1 cellular context compared by ENCODE assay signal in the genomic region with DNA sequence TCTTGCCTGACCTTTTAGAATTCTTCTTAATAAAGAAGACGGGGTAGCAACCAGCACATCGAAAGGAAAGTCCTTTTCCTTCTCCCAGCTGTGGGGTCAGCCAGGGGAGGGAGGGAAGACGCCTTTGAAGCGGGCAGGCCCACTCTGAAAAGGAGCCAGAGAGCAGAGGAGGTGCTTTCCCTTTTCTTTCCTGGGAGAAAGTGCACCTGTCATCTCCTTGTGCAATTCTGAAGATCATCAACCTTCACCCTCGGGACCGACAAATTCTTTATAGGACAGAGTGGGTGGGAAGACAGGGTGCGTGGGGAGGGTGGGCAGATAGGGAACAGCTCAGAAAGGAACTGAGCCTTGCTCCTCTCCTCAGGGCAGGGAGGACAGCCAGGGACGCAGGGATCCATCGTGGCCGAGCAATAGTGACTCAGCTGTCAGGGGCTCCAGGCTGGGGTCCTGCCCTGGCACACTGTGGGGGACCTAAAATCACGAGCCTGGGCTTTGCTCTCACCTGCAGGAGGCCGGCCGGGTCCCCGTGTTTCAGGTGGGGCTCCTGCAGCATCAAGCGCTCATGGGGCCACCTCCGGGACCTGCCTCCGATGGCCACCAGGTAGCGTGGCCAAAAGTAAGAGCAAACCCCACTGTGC.
TF ChIP-seq lines count a peak whose summit lies in the region.

No MANE protein-coding gene starts in this region.

TF ChIP-seq in H1, 55 proteins besides CTCF, POLR2A, EP300 and RAD21:
- TF ChIP-seq, protein P1, sequence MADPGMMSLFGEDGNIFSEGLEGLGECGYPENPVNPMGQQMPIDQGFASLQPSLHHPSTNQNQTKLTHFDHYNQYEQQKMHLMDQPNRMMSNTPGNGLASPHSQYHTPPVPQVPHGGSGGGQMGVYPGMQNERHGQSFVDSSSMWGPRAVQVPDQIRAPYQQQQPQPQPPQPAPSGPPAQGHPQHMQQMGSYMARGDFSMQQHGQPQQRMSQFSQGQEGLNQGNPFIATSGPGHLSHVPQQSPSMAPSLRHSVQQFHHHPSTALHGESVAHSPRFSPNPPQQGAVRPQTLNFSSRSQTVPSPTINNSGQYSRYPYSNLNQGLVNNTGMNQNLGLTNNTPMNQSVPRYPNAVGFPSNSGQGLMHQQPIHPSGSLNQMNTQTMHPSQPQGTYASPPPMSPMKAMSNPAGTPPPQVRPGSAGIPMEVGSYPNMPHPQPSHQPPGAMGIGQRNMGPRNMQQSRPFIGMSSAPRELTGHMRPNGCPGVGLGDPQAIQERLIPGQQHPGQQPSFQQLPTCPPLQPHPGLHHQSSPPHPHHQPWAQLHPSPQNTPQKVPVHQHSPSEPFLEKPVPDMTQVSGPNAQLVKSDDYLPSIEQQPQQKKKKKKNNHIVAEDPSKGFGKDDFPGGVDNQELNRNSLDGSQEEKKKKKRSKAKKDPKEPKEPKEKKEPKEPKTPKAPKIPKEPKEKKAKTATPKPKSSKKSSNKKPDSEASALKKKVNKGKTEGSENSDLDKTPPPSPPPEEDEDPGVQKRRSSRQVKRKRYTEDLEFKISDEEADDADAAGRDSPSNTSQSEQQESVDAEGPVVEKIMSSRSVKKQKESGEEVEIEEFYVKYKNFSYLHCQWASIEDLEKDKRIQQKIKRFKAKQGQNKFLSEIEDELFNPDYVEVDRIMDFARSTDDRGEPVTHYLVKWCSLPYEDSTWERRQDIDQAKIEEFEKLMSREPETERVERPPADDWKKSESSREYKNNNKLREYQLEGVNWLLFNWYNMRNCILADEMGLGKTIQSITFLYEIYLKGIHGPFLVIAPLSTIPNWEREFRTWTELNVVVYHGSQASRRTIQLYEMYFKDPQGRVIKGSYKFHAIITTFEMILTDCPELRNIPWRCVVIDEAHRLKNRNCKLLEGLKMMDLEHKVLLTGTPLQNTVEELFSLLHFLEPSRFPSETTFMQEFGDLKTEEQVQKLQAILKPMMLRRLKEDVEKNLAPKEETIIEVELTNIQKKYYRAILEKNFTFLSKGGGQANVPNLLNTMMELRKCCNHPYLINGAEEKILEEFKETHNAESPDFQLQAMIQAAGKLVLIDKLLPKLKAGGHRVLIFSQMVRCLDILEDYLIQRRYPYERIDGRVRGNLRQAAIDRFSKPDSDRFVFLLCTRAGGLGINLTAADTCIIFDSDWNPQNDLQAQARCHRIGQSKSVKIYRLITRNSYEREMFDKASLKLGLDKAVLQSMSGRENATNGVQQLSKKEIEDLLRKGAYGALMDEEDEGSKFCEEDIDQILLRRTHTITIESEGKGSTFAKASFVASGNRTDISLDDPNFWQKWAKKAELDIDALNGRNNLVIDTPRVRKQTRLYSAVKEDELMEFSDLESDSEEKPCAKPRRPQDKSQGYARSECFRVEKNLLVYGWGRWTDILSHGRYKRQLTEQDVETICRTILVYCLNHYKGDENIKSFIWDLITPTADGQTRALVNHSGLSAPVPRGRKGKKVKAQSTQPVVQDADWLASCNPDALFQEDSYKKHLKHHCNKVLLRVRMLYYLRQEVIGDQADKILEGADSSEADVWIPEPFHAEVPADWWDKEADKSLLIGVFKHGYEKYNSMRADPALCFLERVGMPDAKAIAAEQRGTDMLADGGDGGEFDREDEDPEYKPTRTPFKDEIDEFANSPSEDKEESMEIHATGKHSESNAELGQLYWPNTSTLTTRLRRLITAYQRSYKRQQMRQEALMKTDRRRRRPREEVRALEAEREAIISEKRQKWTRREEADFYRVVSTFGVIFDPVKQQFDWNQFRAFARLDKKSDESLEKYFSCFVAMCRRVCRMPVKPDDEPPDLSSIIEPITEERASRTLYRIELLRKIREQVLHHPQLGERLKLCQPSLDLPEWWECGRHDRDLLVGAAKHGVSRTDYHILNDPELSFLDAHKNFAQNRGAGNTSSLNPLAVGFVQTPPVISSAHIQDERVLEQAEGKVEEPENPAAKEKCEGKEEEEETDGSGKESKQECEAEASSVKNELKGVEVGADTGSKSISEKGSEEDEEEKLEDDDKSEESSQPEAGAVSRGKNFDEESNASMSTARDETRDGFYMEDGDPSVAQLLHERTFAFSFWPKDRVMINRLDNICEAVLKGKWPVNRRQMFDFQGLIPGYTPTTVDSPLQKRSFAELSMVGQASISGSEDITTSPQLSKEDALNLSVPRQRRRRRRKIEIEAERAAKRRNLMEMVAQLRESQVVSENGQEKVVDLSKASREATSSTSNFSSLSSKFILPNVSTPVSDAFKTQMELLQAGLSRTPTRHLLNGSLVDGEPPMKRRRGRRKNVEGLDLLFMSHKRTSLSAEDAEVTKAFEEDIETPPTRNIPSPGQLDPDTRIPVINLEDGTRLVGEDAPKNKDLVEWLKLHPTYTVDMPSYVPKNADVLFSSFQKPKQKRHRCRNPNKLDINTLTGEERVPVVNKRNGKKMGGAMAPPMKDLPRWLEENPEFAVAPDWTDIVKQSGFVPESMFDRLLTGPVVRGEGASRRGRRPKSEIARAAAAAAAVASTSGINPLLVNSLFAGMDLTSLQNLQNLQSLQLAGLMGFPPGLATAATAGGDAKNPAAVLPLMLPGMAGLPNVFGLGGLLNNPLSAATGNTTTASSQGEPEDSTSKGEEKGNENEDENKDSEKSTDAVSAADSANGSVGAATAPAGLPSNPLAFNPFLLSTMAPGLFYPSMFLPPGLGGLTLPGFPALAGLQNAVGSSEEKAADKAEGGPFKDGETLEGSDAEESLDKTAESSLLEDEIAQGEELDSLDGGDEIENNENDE (IDR thresholded peaks at IDR 0.05; ENCODE audit: insufficient replicate concordance, low read length) = no peak
- TF ChIP-seq SP4 (IDR thresholded peaks at IDR 0.05; ENCODE audit: low read length) (no peak), SIN3A (conservative IDR thresholded peaks at IDR 0.05 in 1 of 2, IDR thresholded peaks at IDR 0.05 in 1 of 2; ENCODE audit: low read depth in 1 of 2, low read length in 2 of 2) (no peak), CBX8 (IDR thresholded peaks at IDR 0.05; ENCODE audit: borderline replicate concordance, low read depth, low read length) (no peak), NANOG (IDR thresholded peaks at IDR 0.05; ENCODE audit: insufficient read depth, low read depth, low read length, poor library complexity, severe bottlenecking) (no peak), EGR1 (IDR thresholded peaks at IDR 0.05; ENCODE audit: borderline replicate concordance, low read depth, low read length) (no peak), GABPA (IDR thresholded peaks at IDR 0.05; ENCODE audit: borderline replicate concordance, insufficient read depth, low read length) (no peak)
- TF ChIP-seq, protein P2, sequence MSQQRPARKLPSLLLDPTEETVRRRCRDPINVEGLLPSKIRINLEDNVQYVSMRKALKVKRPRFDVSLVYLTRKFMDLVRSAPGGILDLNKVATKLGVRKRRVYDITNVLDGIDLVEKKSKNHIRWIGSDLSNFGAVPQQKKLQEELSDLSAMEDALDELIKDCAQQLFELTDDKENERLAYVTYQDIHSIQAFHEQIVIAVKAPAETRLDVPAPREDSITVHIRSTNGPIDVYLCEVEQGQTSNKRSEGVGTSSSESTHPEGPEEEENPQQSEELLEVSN (IDR thresholded peaks at IDR 0.05) = no peak
- TF ChIP-seq, protein P3, sequence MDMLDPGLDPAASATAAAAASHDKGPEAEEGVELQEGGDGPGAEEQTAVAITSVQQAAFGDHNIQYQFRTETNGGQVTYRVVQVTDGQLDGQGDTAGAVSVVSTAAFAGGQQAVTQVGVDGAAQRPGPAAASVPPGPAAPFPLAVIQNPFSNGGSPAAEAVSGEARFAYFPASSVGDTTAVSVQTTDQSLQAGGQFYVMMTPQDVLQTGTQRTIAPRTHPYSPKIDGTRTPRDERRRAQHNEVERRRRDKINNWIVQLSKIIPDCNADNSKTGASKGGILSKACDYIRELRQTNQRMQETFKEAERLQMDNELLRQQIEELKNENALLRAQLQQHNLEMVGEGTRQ (IDR thresholded peaks at IDR 0.05; ENCODE audit: low read length) = no peak
